28 cellular contexts compared by ENCODE assay signal in genomic region chr14:30017370-30017993, GRCh38.
A peak's percentile ranks its signal among the peaks of the same experiment; 100 is the strongest.
DNase-seq lines count a peak whose midpoint lies in the region; ATAC-seq, FAIRE-seq and TF ChIP-seq lines count a peak whose summit lies in the region.
"Had no signal": no experiment of that assay in that cellular context is flagged by ENCODE, and none has a peak within 500 bp of the region (broad histone marks: within the 10 kb centered on the region; RNA-seq: fewer than 3 reads in every experiment).

No MANE protein-coding gene starts in this region.

- H3K27me3 ChIP-seq in bronchial epithelial cell (ENCODE audit: control insufficient read depth, insufficient read depth, low read length), result no peaks in the 10 kb centered on the region
- H3K27me3 ChIP-seq in neuronal stem cell (ENCODE audit: control insufficient read depth in 3 of 3, insufficient read depth in 3 of 3, low read depth in 1 of 3, low read length in 3 of 3), result no peaks in the 10 kb centered on the region
- no peaks in the 10 kb centered on the region for H3K27me3 ChIP-seq in effector memory CD4-positive, alpha-beta T cell (replicated peaks; ENCODE audit: control insufficient read depth, insufficient read depth, low read length, poor library complexity, severe bottlenecking)
- H3K27me3 ChIP-seq: BE2C, BLaER1 had no signal

- no peak overlapping the region for H3K27ac ChIP-seq in neuronal stem cell (replicated peaks; ENCODE audit: low read length)
- no peak overlapping the region for H3K27ac ChIP-seq in effector memory CD4-positive, alpha-beta T cell (ENCODE audit: insufficient read depth, low read length, poor library complexity, severe bottlenecking)
- H3K27ac ChIP-seq: BLaER1 had no signal

- H3K4me1 ChIP-seq in neuronal stem cell (ENCODE audit: control insufficient read depth in 2 of 2, insufficient read depth in 1 of 2, low read depth in 1 of 2, low read length in 2 of 2), result no peaks in the 10 kb centered on the region
- no peaks in the 10 kb centered on the region for H3K4me1 ChIP-seq in effector memory CD4-positive, alpha-beta T cell (ENCODE audit: control insufficient read depth, insufficient read depth, low read length, poor library complexity, severe bottlenecking)
- H3K4me1 ChIP-seq: BE2C, BLaER1 had no signal

- no peak overlapping the region for H3K18ac ChIP-seq in neuronal stem cell (ENCODE audit: low read length)

- H2BK5ac ChIP-seq in neuronal stem cell (ENCODE audit: low read length), result no peak overlapping the region

- no peak overlapping the region for H4K91ac ChIP-seq in neuronal stem cell (ENCODE audit: low read depth, low read length, poor library complexity)

- no peak overlapping the region for H4K8ac ChIP-seq in neuronal stem cell (ENCODE audit: low read depth, low read length)

- no peak overlapping the region for H2AFZ ChIP-seq in neuronal stem cell (ENCODE audit: low read length)

- H3K23ac ChIP-seq in neuronal stem cell (ENCODE audit: low read depth, low read length, poor library complexity), result no peak overlapping the region

- H3K36me3 ChIP-seq in bronchial epithelial cell (ENCODE audit: control insufficient read depth, insufficient read depth, low read length) (no peaks in the 10 kb centered on the region), neuronal stem cell (replicated peaks in 1 of 2; ENCODE audit: control insufficient read depth in 2 of 2, insufficient read depth in 2 of 2, low read length in 2 of 2) (no peaks in the 10 kb centered on the region)
- no peaks in the 10 kb centered on the region for H3K36me3 ChIP-seq in effector memory CD4-positive, alpha-beta T cell (ENCODE audit: control insufficient read depth, insufficient read depth, low read length)
- H3K36me3 ChIP-seq: BE2C, BLaER1 had no signal

- peaks cover 0 to 5% of the 10 kb centered on the region in 2 donors for H3K9me3 Mint-ChIP-seq in stimulated activated naive B cell treated with anti-CD40 and anti-IgM and Interleukin-4, amounts not matched to agents 10 μg/mL and 1 μg/mL and 100 μg/mL, for 72 hours
- peaks cover 6% of the 10 kb centered on the region for H3K9me3 Mint-ChIP-seq in activated CD4-positive, alpha-beta memory T cell treated with anti-CD3 and anti-CD28 coated beads, Interleukin-2, amount 10 ng/mL, durations not matched to agents 7 days and 5 days

- no peak overlapping the region for H2BK15ac ChIP-seq in neuronal stem cell (ENCODE audit: low read length)

- no peaks in the 10 kb centered on the region for H3K27me3 Mint-ChIP-seq in stimulated activated naive B cell treated with anti-CD40 and anti-IgM and Interleukin-4, amounts not matched to agents 10 μg/mL and 1 μg/mL and 100 μg/mL, for 72 hours
- no peaks in the 10 kb centered on the region for H3K27me3 Mint-ChIP-seq in activated CD4-positive, alpha-beta memory T cell treated with anti-CD3 and anti-CD28 coated beads, Interleukin-2, amount 10 ng/mL, durations not matched to agents 7 days and 5 days
- H3K27me3 Mint-ChIP-seq: CD4-positive, alpha-beta memory T cell; CD4-positive, CD25-positive, alpha-beta regulatory T cell; CD8-positive, alpha-beta memory T cell had no signal

- no peak overlapping the region for H2AK5ac ChIP-seq in neuronal stem cell (ENCODE audit: low read depth, low read length)

- no peak overlapping the region for H3K4me3 ChIP-seq in bronchial epithelial cell (ENCODE audit: low read depth, low read length)
- no peak overlapping the region for H3K4me3 ChIP-seq in neuronal stem cell (ENCODE audit: low read length in 2 of 2)
- no peak overlapping the region for H3K4me3 ChIP-seq in effector memory CD4-positive, alpha-beta T cell (ENCODE audit: insufficient read depth, low read depth, low read length, poor library complexity, severe bottlenecking)
- H3K4me3 ChIP-seq: BLaER1, GM12878 had no signal

- peak overlapping the region; percentile 10 for H3K14ac ChIP-seq in neuronal stem cell (ENCODE audit: low read length)

- POLR2A ChIA-PET in activated CD4-positive, alpha-beta memory T cell treated with anti-CD3 and anti-CD28 coated beads, Interleukin-2, amount 10 ng/mL, durations not matched to agents 7 days and 5 days (lab: Charles Lee), result no interaction called here

- peak; percentile 47 for FAIRE-seq in bronchial epithelial cell (lab: Jason Lieb, UNC)
- FAIRE-seq: A204.1, GM12878, GM12892, GM18507, GM19239 had no signal

- no peaks in the 10 kb centered on the region for H3K79me1 ChIP-seq in neuronal stem cell (ENCODE audit: low read depth, low read length)

- no CpG with 5 or more reads among the region's 2 CpGs for WGBS in neuronal stem cell (ENCODE audit: extremely low coverage in 2 of 2, insufficient read length in 2 of 2, insufficient replicate concordance in 1 of 2), 2 donors

- no peaks in the 10 kb centered on the region for H3K9me3 ChIP-seq in neuronal stem cell (replicated peaks in 1 of 2; ENCODE audit: control insufficient read depth in 2 of 2, insufficient read depth in 1 of 2, low read depth in 1 of 2, low read length in 2 of 2)
- no peaks in the 10 kb centered on the region for H3K9me3 ChIP-seq in effector memory CD4-positive, alpha-beta T cell (ENCODE audit: control insufficient read depth, low read length)
- H3K9me3 ChIP-seq: BE2C, BLaER1 had no signal

- no peak overlapping the region for H2BK12ac ChIP-seq in neuronal stem cell (ENCODE audit: low read length)

- DNase-seq in bronchial epithelial cell (ENCODE audit: low read depth), result no peak
- DNase-seq in neuronal stem cell (ENCODE audit: low spot score), result no peak
- DNase-seq in stimulated activated naive B cell treated with anti-CD40 and anti-IgM and Interleukin-4, amounts not matched to agents 10 μg/mL and 1 μg/mL and 100 μg/mL, for 72 hours, result peak; percentile 10
- DNase-seq in activated CD4-positive, alpha-beta memory T cell treated with anti-CD3 and anti-CD28 coated beads, Interleukin-2, amount 10 ng/mL, durations not matched to agents 7 days and 5 days, result no peak
- no peak for DNase-seq in effector memory CD4-positive, alpha-beta T cell
- DNase-seq: 8988T; ACHN; BE2C; C1 segment of cervical spinal cord; CD4-positive, alpha-beta memory T cell; CD4-positive, CD25-positive, alpha-beta regulatory T cell; CD8-positive, alpha-beta memory T cell; COR-L47; DMS 273 treated with DMSO at 0.1 percent for 48 hours; DMS153; DMS53; DMS79; DND-41; EL; GDM1 had no signal

- TF ChIP-seq CTCF in bronchial epithelial cell (IDR thresholded peaks at IDR 0.05; ENCODE audit: insufficient read depth, low read length, severe bottlenecking), result no peak

- H3K36me3 Mint-ChIP-seq in stimulated activated naive B cell treated with anti-CD40 and anti-IgM and Interleukin-4, amounts not matched to agents 10 μg/mL and 1 μg/mL and 100 μg/mL, for 72 hours, result no peaks in the 10 kb centered on the region
- no peaks in the 10 kb centered on the region for H3K36me3 Mint-ChIP-seq in activated CD4-positive, alpha-beta memory T cell treated with anti-CD3 and anti-CD28 coated beads, Interleukin-2, amount 10 ng/mL, durations not matched to agents 7 days and 5 days (ENCODE audit: low read depth)
- H3K36me3 Mint-ChIP-seq: CD14-positive monocyte; CD4-positive, alpha-beta memory T cell; CD4-positive, CD25-positive, alpha-beta regulatory T cell; CD8-positive, alpha-beta memory T cell had no signal

- CTCF ChIA-PET in activated CD4-positive, alpha-beta memory T cell treated with anti-CD3 and anti-CD28 coated beads, Interleukin-2, amount 10 ng/mL, durations not matched to agents 7 days and 5 days (lab: Charles Lee), result no interaction called here

- H3K9ac ChIP-seq in neuronal stem cell (ENCODE audit: low read depth, low read length, poor library complexity), result no peak overlapping the region
- H3K9ac ChIP-seq: BLaER1 had no signal

- no peak overlapping the region for H2BK120ac ChIP-seq in neuronal stem cell (ENCODE audit: low read depth, low read length)

- H3K27ac Mint-ChIP-seq in stimulated activated naive B cell treated with anti-CD40 and anti-IgM and Interleukin-4, amounts not matched to agents 10 μg/mL and 1 μg/mL and 100 μg/mL, for 72 hours, result peak overlapping the region; percentile 33
- no peak overlapping the region for H3K27ac Mint-ChIP-seq in activated CD4-positive, alpha-beta memory T cell treated with anti-CD3 and anti-CD28 coated beads, Interleukin-2, amount 10 ng/mL, durations not matched to agents 7 days and 5 days
- H3K27ac Mint-ChIP-seq: CD14-positive monocyte; CD4-positive, CD25-positive, alpha-beta regulatory T cell; CD8-positive, alpha-beta memory T cell had no signal

- no peaks in the 10 kb centered on the region for H3K4me1 Mint-ChIP-seq in stimulated activated naive B cell treated with anti-CD40 and anti-IgM and Interleukin-4, amounts not matched to agents 10 μg/mL and 1 μg/mL and 100 μg/mL, for 72 hours
- H3K4me1 Mint-ChIP-seq in activated CD4-positive, alpha-beta memory T cell treated with anti-CD3 and anti-CD28 coated beads, Interleukin-2, amount 10 ng/mL, durations not matched to agents 7 days and 5 days, result no peaks in the 10 kb centered on the region
- H3K4me1 Mint-ChIP-seq: CD14-positive monocyte; CD4-positive, alpha-beta memory T cell; CD4-positive, CD25-positive, alpha-beta regulatory T cell; CD8-positive, alpha-beta memory T cell had no signal

- peak; percentile 72 to 85 for ATAC-seq in stimulated activated naive B cell treated with anti-CD40 and anti-IgM and Interleukin-4, amounts not matched to agents 10 μg/mL and 1 μg/mL and 100 μg/mL, for 72 hours (replicated peaks)
- ATAC-seq in HG03571 (IDR thresholded peaks at IDR 0.05; ENCODE audit: unreplicated experiment), result no peak
- ATAC-seq: GM12878 had no signal

- no peak overlapping the region for H3K4ac ChIP-seq in neuronal stem cell (ENCODE audit: low read length)

- no peak overlapping the region for H3K4me2 ChIP-seq in neuronal stem cell (ENCODE audit: insufficient read depth, low read length, poor library complexity, severe bottlenecking)
- H3K4me2 ChIP-seq: BLaER1 had no signal

- no peak overlapping the region for H3K4me3 Mint-ChIP-seq in stimulated activated naive B cell treated with anti-CD40 and anti-IgM and Interleukin-4, amounts not matched to agents 10 μg/mL and 1 μg/mL and 100 μg/mL, for 72 hours
- H3K4me3 Mint-ChIP-seq in activated CD4-positive, alpha-beta memory T cell treated with anti-CD3 and anti-CD28 coated beads, Interleukin-2, amount 10 ng/mL, durations not matched to agents 7 days and 5 days, result no peak overlapping the region
- H3K4me3 Mint-ChIP-seq: CD14-positive monocyte; CD4-positive, alpha-beta memory T cell; CD4-positive, CD25-positive, alpha-beta regulatory T cell; CD8-positive, alpha-beta memory T cell had no signal
